Comparison of ENCODE assay signal across 21 cellular contexts in genomic region chr5:159571501-159572244, GRCh38.
DNase-seq lines count a peak whose midpoint lies in the region; ATAC-seq and TF ChIP-seq lines count a peak whose summit lies in the region.
"Had no signal": no experiment of that assay in that cellular context is flagged by ENCODE, and none has a peak within 500 bp of the region (broad histone marks: within the 10 kb centered on the region; RNA-seq: fewer than 3 reads in every experiment).

No MANE protein-coding gene starts in this region.

- H3K9me3 Mint-ChIP-seq in endodermal cell: no peaks in the 10 kb centered on the region
- H3K9me3 Mint-ChIP-seq in activated T-cell treated with anti-CD3 and anti-CD28 coated beads, Interleukin-2, amount 50 U/mL, for 24 hours: no peaks in the 10 kb centered on the region
- H3K9me3 Mint-ChIP-seq: activated B cell treated with CpG ODN at 0.5 μM for 24 hours; activated CD8-positive, alpha-beta T cell treated with anti-CD3 and anti-CD28 coated beads for 36 hours; activated naive CD4-positive, alpha-beta T cell treated with anti-CD3 and anti-CD28 coated beads, Interleukin-2, amount 50 U/mL, for 72 hours; stimulated activated naive B cell treated with anti-CD40 and anti-IgM and Interleukin-4, amounts not matched to agents 10 μg/mL and 1 μg/mL and 100 μg/mL, for 72 hours; T-cell had no signal

- H3K27ac ChIP-seq in endodermal cell (ENCODE audit: low read depth, low read length): no peak overlapping the region
- H3K27ac ChIP-seq in upper lobe of right lung: no peak overlapping the region
- H3K27ac ChIP-seq: coronary artery, right lobe of liver, thyroid gland had no signal

- H3K36me3 Mint-ChIP-seq in endodermal cell (ENCODE audit: low read depth): no peaks in the 10 kb centered on the region
- no peaks in the 10 kb centered on the region for H3K36me3 Mint-ChIP-seq in activated T-cell treated with anti-CD3 and anti-CD28 coated beads, Interleukin-2, amount 50 U/mL, for 24 hours (ENCODE audit: low read depth)
- H3K36me3 Mint-ChIP-seq: activated naive CD4-positive, alpha-beta T cell treated with anti-CD3 and anti-CD28 coated beads, Interleukin-2, amount 50 U/mL, for 72 hours; CD14-positive monocyte; stimulated activated naive B cell treated with anti-CD40 and anti-IgM and Interleukin-4, amounts not matched to agents 10 μg/mL and 1 μg/mL and 100 μg/mL, for 72 hours; T-cell had no signal

- H3K4me3 Mint-ChIP-seq in endodermal cell: no peak overlapping the region
- H3K4me3 Mint-ChIP-seq in activated T-cell treated with anti-CD3 and anti-CD28 coated beads, Interleukin-2, amount 50 U/mL, for 24 hours: no peak overlapping the region
- H3K4me3 Mint-ChIP-seq: activated B cell treated with CpG ODN at 0.5 μM for 24 hours; activated CD8-positive, alpha-beta T cell treated with anti-CD3 and anti-CD28 coated beads for 36 hours; activated T-cell treated with anti-CD3 and anti-CD28 coated beads, Interleukin-2, amount 50 U/mL, for 72 hours; CD14-positive monocyte; stimulated activated naive B cell treated with anti-CD40 and anti-IgM and Interleukin-4, amounts not matched to agents 10 μg/mL and 1 μg/mL and 100 μg/mL, for 72 hours; T-cell had no signal

- DNase-seq in NCI-H2081 (lab: John Stamatoyannopoulos, UW) (peak; percentile 17 to 61), NCI-H2081 treated with DMSO at 0.1 percent for 48 hours (lab: John Stamatoyannopoulos, UW) (no peak), NCI-H748 (lab: John Stamatoyannopoulos, UW; ENCODE audit: unreplicated experiment) (peak; percentile 95), endodermal cell (peak; percentile 75), upper lobe of right lung (no peak), EL (no peak)
- DNase-seq in activated T-cell treated with anti-CD3 and anti-CD28 coated beads, Interleukin-2, amount 50 U/mL, for 24 hours: no peak
- DNase-seq: activated B cell treated with CpG ODN at 0.5 μM for 24 hours; activated CD8-positive, alpha-beta T cell treated with anti-CD3 and anti-CD28 coated beads for 36 hours; activated T-cell treated with anti-CD3 and anti-CD28 coated beads, Interleukin-2, amount 50 U/mL, for 72 hours; hippocampal formation; occipital lobe; Right ventricle myocardium superior; stimulated activated naive B cell treated with anti-CD40 and anti-IgM and Interleukin-4, amounts not matched to agents 10 μg/mL and 1 μg/mL and 100 μg/mL, for 72 hours; T-cell; thyroid gland had no signal

- ATAC-seq in upper lobe of right lung (peak; percentile 57), GM19463 (IDR thresholded peaks at IDR 0.05; ENCODE audit: unreplicated experiment) (no peak)
- ATAC-seq: activated CD8-positive, alpha-beta T cell treated with anti-CD3 and anti-CD28 coated beads for 36 hours; activated naive CD4-positive, alpha-beta T cell treated with anti-CD3 and anti-CD28 coated beads, Interleukin-2, amount 50 U/mL, for 72 hours; activated T-cell treated with anti-CD3 and anti-CD28 coated beads, Interleukin-2, amount 50 U/mL, for 72 hours; stimulated activated naive B cell treated with anti-CD40 and anti-IgM and Interleukin-4, amounts not matched to agents 10 μg/mL and 1 μg/mL and 100 μg/mL, for 72 hours; T-cell had no signal

- H3K27me3 Mint-ChIP-seq in endodermal cell (ENCODE audit: insufficient read depth): peaks cover 5% of the 10 kb centered on the region
- peaks cover 4% of the 10 kb centered on the region for H3K27me3 Mint-ChIP-seq in activated T-cell treated with anti-CD3 and anti-CD28 coated beads, Interleukin-2, amount 50 U/mL, for 24 hours
- H3K27me3 Mint-ChIP-seq: activated B cell treated with CpG ODN at 0.5 μM for 24 hours had no signal

- H3K9me3 ChIP-seq in endodermal cell (ENCODE audit: control insufficient read depth, low read length): no peaks in the 10 kb centered on the region
- no peaks in the 10 kb centered on the region for H3K9me3 ChIP-seq in upper lobe of right lung
- H3K9me3 ChIP-seq: right lobe of liver, thyroid gland had no signal

- no peaks in the 10 kb centered on the region for H3K4me1 ChIP-seq in endodermal cell (ENCODE audit: control insufficient read depth, insufficient read depth, low read length)
- no peaks in the 10 kb centered on the region for H3K4me1 ChIP-seq in upper lobe of right lung
- H3K4me1 ChIP-seq: right lobe of liver, thyroid gland had no signal

- H3K9ac ChIP-seq in endodermal cell (ENCODE audit: extremely low read depth, low read length, poor library complexity, severe bottlenecking): no peak overlapping the region

- peak overlapping the region; percentile 88 for H3K27ac Mint-ChIP-seq in endodermal cell
- H3K27ac Mint-ChIP-seq in activated T-cell treated with anti-CD3 and anti-CD28 coated beads, Interleukin-2, amount 50 U/mL, for 24 hours: no peak overlapping the region
- H3K27ac Mint-ChIP-seq: activated B cell treated with CpG ODN at 0.5 μM for 24 hours; activated CD8-positive, alpha-beta T cell treated with anti-CD3 and anti-CD28 coated beads for 36 hours; activated naive CD4-positive, alpha-beta T cell treated with anti-CD3 and anti-CD28 coated beads, Interleukin-2, amount 50 U/mL, for 72 hours; activated T-cell treated with anti-CD3 and anti-CD28 coated beads, Interleukin-2, amount 50 U/mL, for 72 hours; CD14-positive monocyte; stimulated activated naive B cell treated with anti-CD40 and anti-IgM and Interleukin-4, amounts not matched to agents 10 μg/mL and 1 μg/mL and 100 μg/mL, for 72 hours; T-cell had no signal

- intact Hi-C loops in upper lobe of right lung (cut with DNase I): no loop called here

- TF ChIP-seq CTCF in endodermal cell (conservative IDR thresholded peaks at IDR 0.05): no peak
- no peak for TF ChIP-seq CTCF in upper lobe of right lung (IDR thresholded peaks at IDR 0.05)

- 27% methylated on average over 1 of the region's 1 CpG; no CpG with 5 or more reads in 1 of the 2 experiments for WGBS in endodermal cell (ENCODE audit: insufficient coverage in 1 of 2, insufficient read length in 1 of 2), 2 experiments

- H3K27me3 ChIP-seq in endodermal cell (ENCODE audit: control insufficient read depth, insufficient read depth, low read length, poor library complexity, severe bottlenecking) (no peaks in the 10 kb centered on the region), upper lobe of right lung (no peaks in the 10 kb centered on the region)
- H3K27me3 ChIP-seq: right lobe of liver, thyroid gland had no signal

- H3K36me3 ChIP-seq in endodermal cell (ENCODE audit: control insufficient read depth, insufficient read depth, low read length) (no peaks in the 10 kb centered on the region), upper lobe of right lung (no peaks in the 10 kb centered on the region)
- H3K36me3 ChIP-seq: right lobe of liver, thyroid gland had no signal

- H3K4me1 Mint-ChIP-seq in endodermal cell: peaks cover 20% of the 10 kb centered on the region
- no peaks in the 10 kb centered on the region for H3K4me1 Mint-ChIP-seq in activated T-cell treated with anti-CD3 and anti-CD28 coated beads, Interleukin-2, amount 50 U/mL, for 24 hours (ENCODE audit: low read depth)
- H3K4me1 Mint-ChIP-seq: activated B cell treated with CpG ODN at 0.5 μM for 24 hours; stimulated activated naive B cell treated with anti-CD40 and anti-IgM and Interleukin-4, amounts not matched to agents 10 μg/mL and 1 μg/mL and 100 μg/mL, for 72 hours; T-cell had no signal

- H3K4me3 ChIP-seq in endodermal cell (ENCODE audit: low read length) (peak overlapping the region; percentile 64), upper lobe of right lung (no peak overlapping the region)
- H3K4me3 ChIP-seq: coronary artery, right lobe of liver, thyroid gland had no signal

Comparison
In these comparisons a context has a peak if more than half of its experiments do, and no peak if none do; other contexts are left out.
1. DNase-seq: peak in NCI-H2081 (2 of 2), NCI-H748 (single experiment) and endodermal cell (single experiment); none in NCI-H2081 treated with DMSO at 0.1 percent for 48 hours (single experiment), upper lobe of right lung (single experiment), EL (single experiment) and activated T-cell treated with anti-CD3 and anti-CD28 coated beads, Interleukin-2, amount 50 U/mL, for 24 hours (single experiment).